In genomic region chr6:84007871-84008270, GRCh38 we compare ENCODE assay signal across 1 cellular context.
TF ChIP-seq lines count a peak whose summit lies in the region.

No MANE protein-coding gene starts in this region.

TF ChIP-seq in GM12878, 131 proteins besides CTCF, POLR2A, EP300 and RAD21 (continued from another document):
- no peak for TF ChIP-seq E2F8 (IDR thresholded peaks at IDR 0.05; ENCODE audit: low read depth, partially characterized antibody)
- no peak for TF ChIP-seq SREBF1 (IDR thresholded peaks at IDR 0.05; ENCODE audit: low read length)
- no peak for TF ChIP-seq GATAD2B (conservative IDR thresholded peaks at IDR 0.05; ENCODE audit: low read depth)
- TF ChIP-seq HCFC1 (IDR thresholded peaks at IDR 0.05; ENCODE audit: low read length) = no peak
- no peak for TF ChIP-seq ZBTB11 (CRISPR knock-in tag; IDR thresholded peaks at IDR 0.05)
- no peak for TF ChIP-seq TCF7 (IDR thresholded peaks at IDR 0.05; ENCODE audit: borderline replicate concordance)
- TF ChIP-seq ZSCAN29 (IDR thresholded peaks at IDR 0.05) = no peak
- TF ChIP-seq KLF5 (IDR thresholded peaks at IDR 0.05; ENCODE audit: partially characterized antibody) = no peak
- TF ChIP-seq ETV6 (conservative IDR thresholded peaks at IDR 0.05 in 1 of 2, IDR thresholded peaks at IDR 0.05 in 1 of 2; ENCODE audit: borderline replicate concordance in 1 of 2, low read depth in 1 of 2) = no peak
- TF ChIP-seq ATF2 (IDR thresholded peaks at IDR 0.05; ENCODE audit: low read length) = no peak
- no peak for TF ChIP-seq PRDM15 (CRISPR knock-in tag; IDR thresholded peaks at IDR 0.05)
- TF ChIP-seq MTA2 (IDR thresholded peaks at IDR 0.05; ENCODE audit: low read depth) = no peak
- TF ChIP-seq CBX3 (IDR thresholded peaks at IDR 0.05; ENCODE audit: borderline replicate concordance, low read depth) = no peak
